In the genomic region with DNA sequence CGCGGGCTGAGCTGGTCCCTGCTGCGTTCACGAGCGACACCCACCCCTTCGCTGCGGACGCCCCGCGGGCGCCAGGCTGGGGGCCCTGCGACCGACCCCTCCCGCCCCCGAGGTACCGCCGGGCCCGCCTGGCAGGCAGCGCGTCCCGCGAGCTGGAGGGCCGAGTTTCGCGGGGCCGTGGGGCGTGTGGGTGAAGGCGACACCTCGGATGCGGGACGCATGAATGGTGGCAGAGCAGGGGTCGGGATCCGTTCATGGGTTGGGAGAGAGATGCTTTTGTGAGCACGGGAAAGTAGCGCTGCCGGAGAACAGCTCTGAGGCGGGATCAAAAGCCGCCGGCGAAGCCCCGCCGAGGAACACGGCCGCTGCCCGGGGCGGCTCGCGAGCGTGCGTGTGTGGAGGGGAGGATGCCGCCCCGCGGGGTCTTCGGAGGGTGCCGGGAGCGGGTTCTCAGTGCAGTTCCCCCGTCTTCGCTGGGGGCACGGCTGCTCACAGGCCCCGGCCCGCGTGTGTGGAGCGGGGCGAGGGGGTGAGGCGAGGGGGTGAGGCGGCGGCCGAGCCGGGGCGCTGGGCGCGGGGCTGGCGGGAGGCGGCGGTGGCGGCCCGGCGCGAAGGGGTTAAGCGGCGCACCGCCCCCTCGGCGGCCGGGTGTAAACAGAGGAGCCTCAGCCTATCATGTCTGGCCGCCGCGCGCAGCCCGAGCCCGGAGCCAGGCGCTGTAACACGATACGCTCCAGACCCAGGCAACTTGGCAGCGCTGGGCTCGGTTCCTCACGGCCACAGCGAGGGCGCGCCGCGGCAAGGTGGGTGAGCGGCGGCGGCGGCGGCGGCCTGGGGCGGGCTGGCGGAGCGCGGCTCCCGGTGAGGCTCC, we compare ENCODE assay signal across 8 cellular contexts.
DNase-seq lines count a peak whose midpoint lies in the region; ATAC-seq and TF ChIP-seq lines count a peak whose summit lies in the region.

No MANE protein-coding gene starts in this region.

- H3K4me1 ChIP-seq in body of pancreas = peaks cover 15% of the 10 kb centered on the region

- ATAC-seq in GM21737 (IDR thresholded peaks at IDR 0.05; ENCODE audit: unreplicated experiment) = peak; percentile 90
- peak; percentile 95 for ATAC-seq in SK-N-SH treated with all-trans-retinoic acid at 6 μM for 48 hours
- ATAC-seq in body of pancreas = peak; percentile 99

- 1 to 4% methylated on average over 11 to 59 of the region's 113 CpGs for WGBS in body of pancreas, 2 donors

- DNase-seq in DMS153 treated with DMSO at 0.1 percent for 48 hours (lab: John Stamatoyannopoulos, UW; ENCODE audit: unreplicated experiment) (peak; percentile 87), body of pancreas (peak; percentile 91 to 98 (median 94)), hypothalamus (lab: John Stamatoyannopoulos, UW) (peak in 50 of 51 donors; percentile 11 to 85 (median 68)), pulmonary artery endothelial cell (ENCODE audit: low read depth, low spot score) (peak; percentile 41), NOMO-1 (lab: John Stamatoyannopoulos, UW; ENCODE audit: unreplicated experiment in 2 of 2) (no peak)

- TF ChIP-seq EP300 in Ishikawa (IDR thresholded peaks at IDR 0.05; ENCODE audit: borderline replicate concordance) = peak; percentile 36

- TF ChIP-seq CTCF in body of pancreas (IDR thresholded peaks at IDR 0.05) = no peak

- peak overlapping the region in 3 of 4 donors; percentile 32 to 53 (median 37) for H3K27ac ChIP-seq in body of pancreas

- peaks cover 0 to 7% of the 10 kb centered on the region in 2 donors for H3K27me3 ChIP-seq in body of pancreas

- intact Hi-C loops in body of pancreas (cut with DNase I) = no loop called here

- TF ChIP-seq RAD21 in Ishikawa (IDR thresholded peaks at IDR 0.05; ENCODE audit: low read depth) = no peak

- TF ChIP-seq POLR2A in body of pancreas (IDR thresholded peaks at IDR 0.05) = peak; percentile 51 to 72 (median 57)

- no peaks in the 10 kb centered on the region for H3K9me3 ChIP-seq in body of pancreas

- H3K36me3 ChIP-seq in body of pancreas (replicated peaks in 1 of 2; ENCODE audit: insufficient read depth in 1 of 2, low read depth in 2 of 2) = no peaks in the 10 kb centered on the region

- H3K4me3 ChIP-seq in body of pancreas = peak overlapping the region; percentile 37 to 55

TF ChIP-seq in Ishikawa, 13 proteins besides CTCF, POLR2A, EP300 and RAD21 (continues in another document):
- TF ChIP-seq ZBTB7A (IDR thresholded peaks at IDR 0.05; ENCODE audit: low read depth) = peak; percentile 93
- TF ChIP-seq CREB1 (IDR thresholded peaks at IDR 0.05; ENCODE audit: low read depth) = no peak
- TF ChIP-seq EGR1 (IDR thresholded peaks at IDR 0.05) = 0 out of 2 replicates have a peak, but pooled peaks have one; percentile 19
- peak; percentile 59 for TF ChIP-seq NFIC (IDR thresholded peaks at IDR 0.05)
- TF ChIP-seq, protein P1, sequence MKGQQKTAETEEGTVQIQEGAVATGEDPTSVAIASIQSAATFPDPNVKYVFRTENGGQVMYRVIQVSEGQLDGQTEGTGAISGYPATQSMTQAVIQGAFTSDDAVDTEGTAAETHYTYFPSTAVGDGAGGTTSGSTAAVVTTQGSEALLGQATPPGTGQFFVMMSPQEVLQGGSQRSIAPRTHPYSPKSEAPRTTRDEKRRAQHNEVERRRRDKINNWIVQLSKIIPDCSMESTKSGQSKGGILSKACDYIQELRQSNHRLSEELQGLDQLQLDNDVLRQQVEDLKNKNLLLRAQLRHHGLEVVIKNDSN (IDR thresholded peaks at IDR 0.05) = no peak; the same call in 1 of the 2 replicates
- no peak for TF ChIP-seq FOXM1 (IDR thresholded peaks at IDR 0.05; ENCODE audit: borderline replicate concordance, low read depth)
- peak; percentile 12; the same call in 1 of the 2 replicates for TF ChIP-seq TCF12 (IDR thresholded peaks at IDR 0.05; ENCODE audit: low read depth)
- TF ChIP-seq, protein P2, sequence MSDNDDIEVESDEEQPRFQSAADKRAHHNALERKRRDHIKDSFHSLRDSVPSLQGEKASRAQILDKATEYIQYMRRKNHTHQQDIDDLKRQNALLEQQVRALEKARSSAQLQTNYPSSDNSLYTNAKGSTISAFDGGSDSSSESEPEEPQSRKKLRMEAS (IDR thresholded peaks at IDR 0.05) = peak; percentile 58; the same call in 1 of the 2 replicates
- TF ChIP-seq TAF1 (IDR thresholded peaks at IDR 0.05; ENCODE audit: low read depth) = peak; percentile 42; the same call in 1 of the 2 replicates
- 0 out of 2 replicates have a peak, but pooled peaks have one; percentile 3 for TF ChIP-seq YY1 (IDR thresholded peaks at IDR 0.05; ENCODE audit: low read depth)
- TF ChIP-seq, protein P3, sequence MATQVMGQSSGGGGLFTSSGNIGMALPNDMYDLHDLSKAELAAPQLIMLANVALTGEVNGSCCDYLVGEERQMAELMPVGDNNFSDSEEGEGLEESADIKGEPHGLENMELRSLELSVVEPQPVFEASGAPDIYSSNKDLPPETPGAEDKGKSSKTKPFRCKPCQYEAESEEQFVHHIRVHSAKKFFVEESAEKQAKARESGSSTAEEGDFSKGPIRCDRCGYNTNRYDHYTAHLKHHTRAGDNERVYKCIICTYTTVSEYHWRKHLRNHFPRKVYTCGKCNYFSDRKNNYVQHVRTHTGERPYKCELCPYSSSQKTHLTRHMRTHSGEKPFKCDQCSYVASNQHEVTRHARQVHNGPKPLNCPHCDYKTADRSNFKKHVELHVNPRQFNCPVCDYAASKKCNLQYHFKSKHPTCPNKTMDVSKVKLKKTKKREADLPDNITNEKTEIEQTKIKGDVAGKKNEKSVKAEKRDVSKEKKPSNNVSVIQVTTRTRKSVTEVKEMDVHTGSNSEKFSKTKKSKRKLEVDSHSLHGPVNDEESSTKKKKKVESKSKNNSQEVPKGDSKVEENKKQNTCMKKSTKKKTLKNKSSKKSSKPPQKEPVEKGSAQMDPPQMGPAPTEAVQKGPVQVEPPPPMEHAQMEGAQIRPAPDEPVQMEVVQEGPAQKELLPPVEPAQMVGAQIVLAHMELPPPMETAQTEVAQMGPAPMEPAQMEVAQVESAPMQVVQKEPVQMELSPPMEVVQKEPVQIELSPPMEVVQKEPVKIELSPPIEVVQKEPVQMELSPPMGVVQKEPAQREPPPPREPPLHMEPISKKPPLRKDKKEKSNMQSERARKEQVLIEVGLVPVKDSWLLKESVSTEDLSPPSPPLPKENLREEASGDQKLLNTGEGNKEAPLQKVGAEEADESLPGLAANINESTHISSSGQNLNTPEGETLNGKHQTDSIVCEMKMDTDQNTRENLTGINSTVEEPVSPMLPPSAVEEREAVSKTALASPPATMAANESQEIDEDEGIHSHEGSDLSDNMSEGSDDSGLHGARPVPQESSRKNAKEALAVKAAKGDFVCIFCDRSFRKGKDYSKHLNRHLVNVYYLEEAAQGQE (IDR thresholded peaks at IDR 0.05; ENCODE audit: low read depth) = no peak
- TF ChIP-seq CEBPB (IDR thresholded peaks at IDR 0.05) = no peak

TF ChIP-seq in SK-N-SH treated with all-trans-retinoic acid at 6 μM for 48 hours, 23 proteins besides CTCF, POLR2A, EP300 and RAD21:
- TF ChIP-seq TCF4 (CRISPR knock-in tag; IDR thresholded peaks at IDR 0.05; ENCODE audit: borderline replicate concordance) = no peak
- TF ChIP-seq, protein P4, sequence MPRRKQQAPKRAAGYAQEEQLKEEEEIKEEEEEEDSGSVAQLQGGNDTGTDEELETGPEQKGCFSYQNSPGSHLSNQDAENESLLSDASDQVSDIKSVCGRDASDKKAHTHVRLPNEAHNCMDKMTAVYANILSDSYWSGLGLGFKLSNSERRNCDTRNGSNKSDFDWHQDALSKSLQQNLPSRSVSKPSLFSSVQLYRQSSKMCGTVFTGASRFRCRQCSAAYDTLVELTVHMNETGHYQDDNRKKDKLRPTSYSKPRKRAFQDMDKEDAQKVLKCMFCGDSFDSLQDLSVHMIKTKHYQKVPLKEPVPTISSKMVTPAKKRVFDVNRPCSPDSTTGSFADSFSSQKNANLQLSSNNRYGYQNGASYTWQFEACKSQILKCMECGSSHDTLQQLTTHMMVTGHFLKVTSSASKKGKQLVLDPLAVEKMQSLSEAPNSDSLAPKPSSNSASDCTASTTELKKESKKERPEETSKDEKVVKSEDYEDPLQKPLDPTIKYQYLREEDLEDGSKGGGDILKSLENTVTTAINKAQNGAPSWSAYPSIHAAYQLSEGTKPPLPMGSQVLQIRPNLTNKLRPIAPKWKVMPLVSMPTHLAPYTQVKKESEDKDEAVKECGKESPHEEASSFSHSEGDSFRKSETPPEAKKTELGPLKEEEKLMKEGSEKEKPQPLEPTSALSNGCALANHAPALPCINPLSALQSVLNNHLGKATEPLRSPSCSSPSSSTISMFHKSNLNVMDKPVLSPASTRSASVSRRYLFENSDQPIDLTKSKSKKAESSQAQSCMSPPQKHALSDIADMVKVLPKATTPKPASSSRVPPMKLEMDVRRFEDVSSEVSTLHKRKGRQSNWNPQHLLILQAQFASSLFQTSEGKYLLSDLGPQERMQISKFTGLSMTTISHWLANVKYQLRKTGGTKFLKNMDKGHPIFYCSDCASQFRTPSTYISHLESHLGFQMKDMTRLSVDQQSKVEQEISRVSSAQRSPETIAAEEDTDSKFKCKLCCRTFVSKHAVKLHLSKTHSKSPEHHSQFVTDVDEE (CRISPR knock-in tag; IDR thresholded peaks at IDR 0.05) = 0 out of 2 replicates have a peak, but pooled peaks have one; percentile 20
- TF ChIP-seq PPARA (CRISPR knock-in tag; IDR thresholded peaks at IDR 0.05; ENCODE audit: borderline replicate concordance) = no peak
- TF ChIP-seq ISL1 (CRISPR knock-in tag; IDR thresholded peaks at IDR 0.05) = no peak
- no peak for TF ChIP-seq ARNTL (CRISPR knock-in tag; IDR thresholded peaks at IDR 0.05; ENCODE audit: borderline replicate concordance, low read depth)
- TF ChIP-seq ZNF70 (CRISPR knock-in tag; IDR thresholded peaks at IDR 0.05) = no peak
- TF ChIP-seq, protein P5, sequence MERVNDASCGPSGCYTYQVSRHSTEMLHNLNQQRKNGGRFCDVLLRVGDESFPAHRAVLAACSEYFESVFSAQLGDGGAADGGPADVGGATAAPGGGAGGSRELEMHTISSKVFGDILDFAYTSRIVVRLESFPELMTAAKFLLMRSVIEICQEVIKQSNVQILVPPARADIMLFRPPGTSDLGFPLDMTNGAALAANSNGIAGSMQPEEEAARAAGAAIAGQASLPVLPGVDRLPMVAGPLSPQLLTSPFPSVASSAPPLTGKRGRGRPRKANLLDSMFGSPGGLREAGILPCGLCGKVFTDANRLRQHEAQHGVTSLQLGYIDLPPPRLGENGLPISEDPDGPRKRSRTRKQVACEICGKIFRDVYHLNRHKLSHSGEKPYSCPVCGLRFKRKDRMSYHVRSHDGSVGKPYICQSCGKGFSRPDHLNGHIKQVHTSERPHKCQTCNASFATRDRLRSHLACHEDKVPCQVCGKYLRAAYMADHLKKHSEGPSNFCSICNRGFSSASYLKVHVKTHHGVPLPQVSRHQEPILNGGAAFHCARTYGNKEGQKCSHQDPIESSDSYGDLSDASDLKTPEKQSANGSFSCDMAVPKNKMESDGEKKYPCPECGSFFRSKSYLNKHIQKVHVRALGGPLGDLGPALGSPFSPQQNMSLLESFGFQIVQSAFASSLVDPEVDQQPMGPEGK (CRISPR knock-in tag; IDR thresholded peaks at IDR 0.05; ENCODE audit: borderline replicate concordance) = no peak

Comparison
In these comparisons a context has a peak if more than half of its experiments do, and no peak if none do; other contexts are left out.
1. DNase-seq: peak in DMS153 treated with DMSO at 0.1 percent for 48 hours (single experiment), body of pancreas (4 of 4), hypothalamus (50 of 51) and pulmonary artery endothelial cell (single experiment); none in NOMO-1 (0 of 2).
2. Peak in every context shown above with its lines, with median percentiles within 50 percentile points of each other: ATAC-seq.